Comparison of ENCODE assay signal across 17 cellular contexts in genomic region chr11:75812542-75813040, GRCh38. TPM values are rescaled to one million over a fixed set of nuclear protein-coding genes. Genes with fewer than 3 reads are reported as not detected.
DNase-seq lines count a peak whose midpoint lies in the region; ATAC-seq, FAIRE-seq and TF ChIP-seq lines count a peak whose summit lies in the region.
"Had no signal": no experiment of that assay in that cellular context is flagged by ENCODE, and none has a peak within 500 bp of the region (broad histone marks: within the 10 kb centered on the region; RNA-seq: fewer than 3 reads in every experiment).

No MANE protein-coding gene starts in this region.

- H3K27me3 Mint-ChIP-seq in chondrocyte (ENCODE audit: low read depth), result no peaks in the 10 kb centered on the region
- no peaks in the 10 kb centered on the region for H3K27me3 Mint-ChIP-seq in activated naive CD4-positive, alpha-beta T cell treated with anti-CD3 and anti-CD28 coated beads for 36 hours (ENCODE audit: low read depth)
- H3K27me3 Mint-ChIP-seq: IgD-negative memory B cell had no signal

- TF ChIP-seq POLR2A in GM12892 (IDR thresholded peaks at IDR 0.05; ENCODE audit: low read depth, low read length), result no peak

- no peaks in the 10 kb centered on the region for H3K36me3 Mint-ChIP-seq in chondrocyte (ENCODE audit: low read depth)
- no peaks in the 10 kb centered on the region for H3K36me3 Mint-ChIP-seq in activated naive CD4-positive, alpha-beta T cell treated with anti-CD3 and anti-CD28 coated beads for 36 hours (ENCODE audit: low read depth)
- H3K36me3 Mint-ChIP-seq: activated naive CD4-positive, alpha-beta T cell treated with anti-CD3 and anti-CD28 coated beads, Interleukin-2, amount 10 ng/mL, durations not matched to agents 7 days and 5 days; IgD-negative memory B cell; natural killer cell had no signal

- no peak overlapping the region for H3K4me3 Mint-ChIP-seq in chondrocyte (ENCODE audit: unreplicated experiment)
- H3K4me3 Mint-ChIP-seq in activated naive CD4-positive, alpha-beta T cell treated with anti-CD3 and anti-CD28 coated beads for 36 hours, result no peak overlapping the region
- H3K4me3 Mint-ChIP-seq: activated naive CD4-positive, alpha-beta T cell treated with anti-CD3 and anti-CD28 coated beads, Interleukin-2, amount 10 ng/mL, durations not matched to agents 7 days and 5 days had no signal

- peak overlapping the region; percentile 69 for H3K27ac Mint-ChIP-seq in chondrocyte (ENCODE audit: unreplicated experiment)
- H3K27ac Mint-ChIP-seq in activated naive CD4-positive, alpha-beta T cell treated with anti-CD3 and anti-CD28 coated beads for 36 hours, result no peak overlapping the region
- H3K27ac Mint-ChIP-seq: activated naive CD4-positive, alpha-beta T cell treated with anti-CD3 and anti-CD28 coated beads, Interleukin-2, amount 10 ng/mL, durations not matched to agents 7 days and 5 days; IgD-negative memory B cell; natural killer cell had no signal

- peak; percentile 58 for FAIRE-seq in GM12892 (lab: Jason Lieb, UNC)

- peaks cover 13% of the 10 kb centered on the region for H3K4me1 Mint-ChIP-seq in chondrocyte (ENCODE audit: low read depth)
- peaks cover 10% of the 10 kb centered on the region for H3K4me1 Mint-ChIP-seq in activated naive CD4-positive, alpha-beta T cell treated with anti-CD3 and anti-CD28 coated beads for 36 hours (ENCODE audit: low read depth)

- H3K9me3 Mint-ChIP-seq in chondrocyte (ENCODE audit: low read depth), result no peaks in the 10 kb centered on the region
- no peaks in the 10 kb centered on the region for H3K9me3 Mint-ChIP-seq in activated naive CD4-positive, alpha-beta T cell treated with anti-CD3 and anti-CD28 coated beads for 36 hours
- H3K9me3 Mint-ChIP-seq: activated naive CD4-positive, alpha-beta T cell treated with anti-CD3 and anti-CD28 coated beads, Interleukin-2, amount 10 ng/mL, durations not matched to agents 7 days and 5 days; CD8-positive, alpha-beta memory T cell; IgD-negative memory B cell; natural killer cell had no signal

- CTCF ChIA-PET in activated naive CD4-positive, alpha-beta T cell treated with anti-CD3 and anti-CD28 coated beads for 36 hours (lab: Charles Lee), result interaction anchor here (2.8 kb wide), 1 partner anchor 10 kb away, joined by 12 read pairs; no protein-coding TSS in a partner anchor

- intact Hi-C loops in activated naive CD4-positive, alpha-beta T cell treated with anti-CD3 and anti-CD28 coated beads for 36 hours (cut with micrococcal nuclease), result loop anchor here (10.0 kb wide), 1 partner anchor 418 kb away; the partner anchor contains the start of gene RPS3

- DNase-seq in Daoy (ENCODE audit: low read depth) (peak; percentile 35), GM12892 (ENCODE audit: insufficient read length) (no peak), chondrocyte (ENCODE audit: low spot score) (no peak), kidney tubule cell (ENCODE audit: low spot score) (peak; percentile 41), DMS53 (lab: John Stamatoyannopoulos, UW) (no peak)
- DNase-seq in activated naive CD4-positive, alpha-beta T cell treated with anti-CD3 and anti-CD28 coated beads for 36 hours, result no peak
- DNase-seq: activated CD4-positive, alpha-beta T cell treated with anti-CD3 and anti-CD28 coated beads, Interleukin-2, amount 50 U/mL, for 1 hour; activated CD8-positive, alpha-beta memory T cell treated with anti-CD3 and anti-CD28 coated beads, Interleukin-2, amount 50 U/mL, for 48 hours; activated naive CD4-positive, alpha-beta T cell treated with anti-CD3 and anti-CD28 coated beads, Interleukin-2, amount 10 ng/mL, durations not matched to agents 7 days and 5 days; CD8-positive, alpha-beta memory T cell; EL; MM.1S; natural killer cell; stimulated activated CD4-positive, alpha-beta T cell treated with anti-CD3 and anti-CD28 coated beads, Interleukin-2, amount 100 ng/mL, for 48 hours had no signal

- no peak for TF ChIP-seq CTCF in chondrocyte (IDR thresholded peaks at IDR 0.05)

- ATAC-seq in HG03039 (IDR thresholded peaks at IDR 0.05; ENCODE audit: unreplicated experiment) (no peak), HG03378 (IDR thresholded peaks at IDR 0.05; ENCODE audit: unreplicated experiment) (no peak)
- ATAC-seq: natural killer cell had no signal

RNA-seq across cellular contexts. Expression of gene UVRAG, which starts 2.4 kb away (rescaled TPM):
- 9.9 and 10.0 TPM in 2 replicates for total RNA-seq in Daoy (2014; rRNA removed; shearing (Covaris generic))
- 34.1 TPM for polyA plus RNA-seq in GM12892 (2012; ENCODE audit: missing spikeins)
- total RNA-seq in chondrocyte, result 15.7 to 32.5 TPM (median 16.9 TPM) in 3 replicates
- 10 to 100 TPM; 15.9 to 18.3 TPM for total RNA-seq in activated naive CD4-positive, alpha-beta T cell treated with anti-CD3 and anti-CD28 coated beads for 36 hours

RNA-seq across cellular contexts. Expression of gene DGAT2, which starts 44.0 kb away (rescaled TPM):
- total RNA-seq in Daoy (2014; rRNA removed; shearing (Covaris generic)), result 9.4 and 19.3 TPM in 2 replicates
- polyA plus RNA-seq in GM12892 (2012; ENCODE audit: missing spikeins), result 11.6 TPM
- 1.3 to 1.6 TPM in 2 of 3 replicates, not detected in the other for total RNA-seq in chondrocyte
- 1 to 10 TPM; 3.4 to 4.2 TPM for total RNA-seq in activated naive CD4-positive, alpha-beta T cell treated with anti-CD3 and anti-CD28 coated beads for 36 hours
- polyA plus RNA-seq: CD8-positive, alpha-beta memory T cell had no signal

Comparison
In these comparisons a context has a peak if more than half of its experiments do, and no peak if none do; other contexts are left out.
1. DNase-seq: peak in Daoy (single experiment) and kidney tubule cell (single experiment); none in GM12892 (single experiment), chondrocyte (single experiment), DMS53 (single experiment) and activated naive CD4-positive, alpha-beta T cell treated with anti-CD3 and anti-CD28 coated beads for 36 hours (single experiment).